In genomic region chr1:218671573-218671972, GRCh38 we compare ENCODE assay signal across 1 cellular context.
TF ChIP-seq lines count a peak whose summit lies in the region.

No MANE protein-coding gene starts in this region.

TF ChIP-seq in SK-N-SH, 30 proteins besides CTCF, POLR2A, EP300 and RAD21 (continued from another document):
- no peak for TF ChIP-seq USF1 (IDR thresholded peaks at IDR 0.05; ENCODE audit: borderline replicate concordance, low read depth)
- TF ChIP-seq RXRA (IDR thresholded peaks at IDR 0.05; ENCODE audit: borderline replicate concordance, low read depth): no peak
- TF ChIP-seq CHD2 (IDR thresholded peaks at IDR 0.05; ENCODE audit: low read length, partially characterized antibody): peak; percentile 67
- TF ChIP-seq NRF1 (IDR thresholded peaks at IDR 0.05; ENCODE audit: low read depth, low read length): no peak
- no peak for TF ChIP-seq GABPA (IDR thresholded peaks at IDR 0.05; ENCODE audit: low read depth)
- TF ChIP-seq SIN3A (IDR thresholded peaks at IDR 0.05; ENCODE audit: borderline replicate concordance, low read depth, low read length): no peak
- TF ChIP-seq FOXJ3 (CRISPR knock-in tag; IDR thresholded peaks at IDR 0.05): peak; percentile 89
- TF ChIP-seq YY1 (IDR thresholded peaks at IDR 0.05; ENCODE audit: low read depth): no peak
- TF ChIP-seq REST (IDR thresholded peaks at IDR 0.05; ENCODE audit: low read depth, low read length): no peak
TF ChIP-seq in SK-N-SH: peak in this region for 5.
